In the genomic region with DNA sequence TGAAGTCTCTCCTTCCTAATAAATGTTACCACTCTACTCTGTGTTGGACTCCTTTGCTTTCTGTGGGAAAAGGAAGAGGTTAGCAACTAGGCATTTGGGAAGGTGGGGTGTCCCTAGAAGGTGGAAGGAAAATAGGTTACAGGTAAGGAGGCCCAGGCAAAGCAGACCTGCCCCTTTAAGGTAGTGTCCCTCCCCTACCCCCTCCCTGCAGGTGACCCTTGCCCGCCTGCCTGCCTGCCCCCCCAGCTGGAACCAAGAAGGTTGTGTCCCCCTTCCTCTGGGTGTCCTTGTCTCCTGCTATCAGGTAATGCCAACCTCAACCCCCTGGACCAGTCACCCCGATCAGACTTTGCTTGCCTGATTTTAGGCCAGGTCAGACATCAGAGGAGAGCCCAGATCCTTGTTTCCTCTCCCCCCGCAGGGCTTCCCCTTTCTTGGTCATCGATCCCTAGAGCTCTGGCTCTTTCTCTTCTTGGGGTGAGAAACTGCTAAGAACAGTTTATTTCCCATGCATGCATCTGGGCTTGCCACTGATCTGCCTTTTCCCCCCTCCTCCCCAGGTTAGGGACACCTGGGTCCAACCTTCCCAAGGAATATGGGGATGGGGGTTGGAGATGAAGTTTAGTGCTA, we compare ENCODE assay signal across 24 cellular contexts. TPM values are rescaled to one million over a fixed set of nuclear protein-coding genes. Genes with fewer than 3 reads are reported as not detected.
DNase-seq lines count a peak whose midpoint lies in the region; ATAC-seq and TF ChIP-seq lines count a peak whose summit lies in the region.
"Had no signal": no experiment of that assay in that cellular context is flagged by ENCODE, and none has a peak within 500 bp of the region (broad histone marks: within the 10 kb centered on the region; RNA-seq: fewer than 3 reads in every experiment).

A gene with protein sequence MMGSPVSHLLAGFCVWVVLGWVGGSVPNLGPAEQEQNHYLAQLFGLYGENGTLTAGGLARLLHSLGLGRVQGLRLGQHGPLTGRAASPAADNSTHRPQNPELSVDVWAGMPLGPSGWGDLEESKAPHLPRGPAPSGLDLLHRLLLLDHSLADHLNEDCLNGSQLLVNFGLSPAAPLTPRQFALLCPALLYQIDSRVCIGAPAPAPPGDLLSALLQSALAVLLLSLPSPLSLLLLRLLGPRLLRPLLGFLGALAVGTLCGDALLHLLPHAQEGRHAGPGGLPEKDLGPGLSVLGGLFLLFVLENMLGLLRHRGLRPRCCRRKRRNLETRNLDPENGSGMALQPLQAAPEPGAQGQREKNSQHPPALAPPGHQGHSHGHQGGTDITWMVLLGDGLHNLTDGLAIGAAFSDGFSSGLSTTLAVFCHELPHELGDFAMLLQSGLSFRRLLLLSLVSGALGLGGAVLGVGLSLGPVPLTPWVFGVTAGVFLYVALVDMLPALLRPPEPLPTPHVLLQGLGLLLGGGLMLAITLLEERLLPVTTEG (plus strand): TSS at position 233 of the 630 bp plus-strand sequence. CDS start 1,224 bp downstream, outside the sequence.

- peak in 3 of 4 donors; percentile 44 to 57 (median 46) for ATAC-seq in right lobe of liver
- ATAC-seq: foreskin keratinocyte; stimulated activated effector memory CD8-positive, alpha-beta T cell treated with anti-CD3 and anti-CD28 coated beads, Interleukin-12 subunit alpha, Interleukin-12 subunit beta, amount 100 ng/mL, for 72 hours had no signal

- H2AFZ ChIP-seq in smooth muscle cell (ENCODE audit: low read depth): no peak within 1 kb of the TSS

- no peaks in the 10 kb centered on the region for H3K27me3 ChIP-seq in WERI-Rb-1 (ENCODE audit: insufficient read depth, low read depth, severe bottlenecking)
- H3K27me3 ChIP-seq in right lobe of liver: no peaks in the 10 kb centered on the region
- no peaks in the 10 kb centered on the region for H3K27me3 ChIP-seq in smooth muscle cell (ENCODE audit: low read depth)
- no peaks in the 10 kb centered on the region for H3K27me3 ChIP-seq in right atrium auricular region
- H3K27me3 ChIP-seq: breast epithelium, foreskin keratinocyte, neutrophil, thyroid gland had no signal

- TF ChIP-seq CTCF in HEK293 (tag by site-specific recombination; IDR thresholded peaks at IDR 0.05): no peak
- TF ChIP-seq CTCF in WERI-Rb-1 (IDR thresholded peaks at IDR 0.05; ENCODE audit: low read depth, low read length): no peak
- no peak for TF ChIP-seq CTCF in right lobe of liver (IDR thresholded peaks at IDR 0.05)
- TF ChIP-seq CTCF in smooth muscle cell (IDR thresholded peaks at IDR 0.05; ENCODE audit: borderline replicate concordance, insufficient read depth, poor library complexity, severe bottlenecking): no peak
- no peak for TF ChIP-seq CTCF in right atrium auricular region (IDR thresholded peaks at IDR 0.05)

- intact Hi-C loops in right lobe of liver (cut with DNase I): no loop called here
- intact Hi-C loops in activated naive CD4-positive, alpha-beta T cell treated with anti-CD3 and anti-CD28 coated beads for 36 hours (cut with micrococcal nuclease): no loop called here

- H3K27ac ChIP-seq in HEK293 (ENCODE audit: extremely low read depth, low read depth, low read length) (no peak within 1 kb of the TSS), WERI-Rb-1 (peak within 1 kb of the TSS; percentile 88), right lobe of liver (peak within 1 kb of the TSS in 2 of 3 donors; percentile 74 to 75), smooth muscle cell (ENCODE audit: low read depth) (no peak within 1 kb of the TSS), right atrium auricular region (no peak within 1 kb of the TSS)
- H3K27ac ChIP-seq: breast epithelium, foreskin keratinocyte, neutrophil, thyroid gland had no signal

- POLR2A ChIA-PET in HEK293 (lab: Yijun Ruan, JAX): interaction anchor here (0.6 to 2.6 kb wide), 2 partner anchors 8 to 55 kb away, joined by 3 to 7 read pairs; partner anchors contain the start of gene RNF41

- H3K36me3 Mint-ChIP-seq in activated naive CD4-positive, alpha-beta T cell treated with anti-CD3 and anti-CD28 coated beads for 36 hours (ENCODE audit: low read depth): peaks cover 12% of the 10 kb centered on the region

- no peaks in the 10 kb centered on the region for H3K79me2 ChIP-seq in smooth muscle cell (ENCODE audit: low read depth)

- 19% methylated on average over 4 of the region's 4 CpGs for WGBS in right lobe of liver (ENCODE audit: insufficient coverage, low coverage, low lambda C conversion rate, missing lambda C conversion rate)
- WGBS in smooth muscle cell (ENCODE audit: low lambda C conversion rate): 94% methylated on average over 3 of the region's 4 CpGs

- H3F3A ChIP-seq in smooth muscle cell (ENCODE audit: low read depth): peaks cover 4% of the 10 kb centered on the region

- DNase-seq in WERI-Rb-1 (no peak), right lobe of liver (peak in 1 of 3 donors; percentile 75), smooth muscle cell (lab: John Stamatoyannopoulos, UW; ENCODE audit: unreplicated experiment) (no peak), AG20443 (ENCODE audit: low spot score) (no peak), right atrium auricular region (ENCODE audit: low spot score) (no peak)
- DNase-seq in activated naive CD4-positive, alpha-beta T cell treated with anti-CD3 and anti-CD28 coated beads for 36 hours: no peak
- DNase-seq: activated CD4-positive, CD25-positive, alpha-beta regulatory T cell treated with anti-CD3 and anti-CD28 coated beads, Interleukin-2, amount 50 U/mL, for 72 hours; Calu3; foreskin keratinocyte; hypothalamus; NCI-H1092; NCI-H2081 treated with DMSO at 0.1 percent for 48 hours; NCI-H510A; right cardiac atrium; SK-N-SH; T1000; thyroid gland had no signal

- no peak within 1 kb of the TSS for H3K27ac Mint-ChIP-seq in activated naive CD4-positive, alpha-beta T cell treated with anti-CD3 and anti-CD28 coated beads for 36 hours
- H3K27ac Mint-ChIP-seq: H9; memory B cell; stimulated activated effector memory CD8-positive, alpha-beta T cell treated with anti-CD3 and anti-CD28 coated beads, Interleukin-12 subunit alpha, Interleukin-12 subunit beta, amount 100 ng/mL, for 72 hours had no signal

- H3K4me1 ChIP-seq in HEK293 (ENCODE audit: control insufficient read depth, insufficient read depth, low read length) (0 out of 2 replicates have a peak, but pooled peaks cover 4% of the 10 kb centered on the region), right lobe of liver (peaks cover 0 to 12% (median 4%) of the 10 kb centered on the region in 4 donors), smooth muscle cell (ENCODE audit: low read depth) (peaks cover 1% of the 10 kb centered on the region), right atrium auricular region (peaks cover 0 to 5% of the 10 kb centered on the region in 2 donors)
- H3K4me1 ChIP-seq: breast epithelium, foreskin keratinocyte had no signal

- no peaks in the 10 kb centered on the region for H3K27me3 Mint-ChIP-seq in activated naive CD4-positive, alpha-beta T cell treated with anti-CD3 and anti-CD28 coated beads for 36 hours (ENCODE audit: low read depth)
- H3K27me3 Mint-ChIP-seq: memory B cell had no signal

- H3K4me1 Mint-ChIP-seq in activated naive CD4-positive, alpha-beta T cell treated with anti-CD3 and anti-CD28 coated beads for 36 hours (ENCODE audit: low read depth): peaks cover 7% of the 10 kb centered on the region

- H3K4me3 Mint-ChIP-seq in activated naive CD4-positive, alpha-beta T cell treated with anti-CD3 and anti-CD28 coated beads for 36 hours: no peak within 1 kb of the TSS
- H3K4me3 Mint-ChIP-seq: H9; memory B cell; stimulated activated effector memory CD8-positive, alpha-beta T cell treated with anti-CD3 and anti-CD28 coated beads, Interleukin-12 subunit alpha, Interleukin-12 subunit beta, amount 100 ng/mL, for 72 hours had no signal

- H3K9me3 Mint-ChIP-seq in activated naive CD4-positive, alpha-beta T cell treated with anti-CD3 and anti-CD28 coated beads for 36 hours: no peaks in the 10 kb centered on the region
- H3K9me3 Mint-ChIP-seq: H9; memory B cell; stimulated activated effector memory CD8-positive, alpha-beta T cell treated with anti-CD3 and anti-CD28 coated beads, Interleukin-12 subunit alpha, Interleukin-12 subunit beta, amount 100 ng/mL, for 72 hours had no signal

- H3K9ac ChIP-seq in smooth muscle cell (ENCODE audit: low read depth): no peak within 1 kb of the TSS
- H3K9ac ChIP-seq: SK-N-SH had no signal

- TF ChIP-seq POLR2A in right lobe of liver (IDR thresholded peaks at IDR 0.05): no peak

- H3K36me3 ChIP-seq in HEK293 (ENCODE audit: control insufficient read depth in 2 of 2, insufficient read depth in 1 of 2, low read length in 2 of 2) (peaks cover 9 to 24% of the 10 kb centered on the region in 2 experiments; a peak in 2 of 3 replicates), WERI-Rb-1 (peaks cover 3% of the 10 kb centered on the region; the same call in 1 of the 2 replicates), right lobe of liver (no peaks in the 10 kb centered on the region), smooth muscle cell (ENCODE audit: low read depth) (no peaks in the 10 kb centered on the region), right atrium auricular region (peaks cover 9% of the 10 kb centered on the region)
- H3K36me3 ChIP-seq: breast epithelium, neutrophil, thyroid gland had no signal

- H3K9me3 ChIP-seq in HEK293 (ENCODE audit: control insufficient read depth, insufficient read depth, low read depth, low read length) (no peaks in the 10 kb centered on the region), WERI-Rb-1 (ENCODE audit: severe bottlenecking) (no peaks in the 10 kb centered on the region), right lobe of liver (no peaks in the 10 kb centered on the region), smooth muscle cell (replicated peaks; ENCODE audit: low read depth) (no peaks in the 10 kb centered on the region), right atrium auricular region (no peaks in the 10 kb centered on the region)
- H3K9me3 ChIP-seq: breast epithelium, neutrophil, SK-N-SH, thyroid gland had no signal

- no peak within 1 kb of the TSS for H3K4me2 ChIP-seq in smooth muscle cell
- H3K4me2 ChIP-seq: SK-N-SH had no signal

- H3K4me3 ChIP-seq in HEK293 (ENCODE audit: low read depth, low read length) (no peak within 1 kb of the TSS), WERI-Rb-1 (ENCODE audit: low read depth, low read length) (no peak within 1 kb of the TSS), right lobe of liver (peak within 1 kb of the TSS; percentile 26 to 60 (median 57)), smooth muscle cell (peak within 1 kb of the TSS; percentile 24), right atrium auricular region (no peak within 1 kb of the TSS)
- H3K4me3 ChIP-seq: breast epithelium, thyroid gland had no signal

- CTCF ChIA-PET in HEK293 (lab: Yijun Ruan, JAX): interaction anchor here (0.6 kb wide), 1 partner anchor 59 kb away, joined by 3 read pairs; no protein-coding TSS in a partner anchor
- CTCF ChIA-PET in activated naive CD4-positive, alpha-beta T cell treated with anti-CD3 and anti-CD28 coated beads for 36 hours (lab: Charles Lee): no interaction called here

- no peaks in the 10 kb centered on the region for H4K20me1 ChIP-seq in smooth muscle cell (ENCODE audit: low read depth)

TF ChIP-seq in HEK293, 187 proteins besides CTCF, POLR2A, EP300 and RAD21 (continues in another document):
- 0 out of 2 replicates have a peak, but pooled peaks have one; percentile 23 for TF ChIP-seq ZNF677 (tag by site-specific recombination; IDR thresholded peaks at IDR 0.05)

RNA-seq across cellular contexts. Expression of the gene that starts here (rescaled TPM):
- 100 to 1,000 TPM in 3 of 6 experiments, 10 to 100 TPM in 3; 39.7 to 209 (median 110) TPM for total RNA-seq in right lobe of liver
- total RNA-seq in smooth muscle cell: 0.36 and 0.99 TPM in 2 replicates
- polyA plus RNA-seq in smooth muscle cell: not detected in 2 replicates
- 1 to 10 TPM in 1 of 2 experiments, under 1 TPM in 1; 0.98 to 1.8 TPM for total RNA-seq in activated naive CD4-positive, alpha-beta T cell treated with anti-CD3 and anti-CD28 coated beads for 36 hours
- total RNA-seq in right atrium auricular region: not detected
- total RNA-seq: Calu3, H9, thyroid gland had no signal
- polyA plus RNA-seq: keratinocyte had no signal

Comparison
In these comparisons a context has a peak if more than half of its experiments do, and no peak if none do; other contexts are left out.
1. RNA of the gene that starts here (total RNA-seq): 39.7 to 209 TPM in right lobe of liver; 0.98 to 1.8 TPM in activated naive CD4-positive, alpha-beta T cell treated with anti-CD3 and anti-CD28 coated beads for 36 hours, 0.36 to 0.99 TPM in smooth muscle cell and not detected in right atrium auricular region; every median in the first group is over 10 times any median in the second.
2. H3K27ac ChIP-seq: peak in WERI-Rb-1 (single experiment) and right lobe of liver (2 of 3); none in HEK293 (single experiment), smooth muscle cell (single experiment) and right atrium auricular region (0 of 2).
3. H3K4me3 ChIP-seq: peak in right lobe of liver (3 of 3) and smooth muscle cell (single experiment); none in HEK293 (single experiment), WERI-Rb-1 (single experiment) and right atrium auricular region (0 of 2).